Comparison of ENCODE assay signal across 13 cellular contexts in genomic region chr4:68662836-68663576, GRCh38. TPM values are rescaled to one million over a fixed set of nuclear protein-coding genes. Genes with fewer than 3 reads are reported as not detected.
DNase-seq lines count a peak whose midpoint lies in the region; ATAC-seq, FAIRE-seq and TF ChIP-seq lines count a peak whose summit lies in the region.
"Not testable (repeated sequence)": the region's sequence is repeated elsewhere in the genome, so short reads cannot be mapped to it uniquely, and the experiment has no call there.
"Had no signal": no experiment of that assay in that cellular context is flagged by ENCODE, and none has a peak within 500 bp of the region (broad histone marks: within the 10 kb centered on the region; RNA-seq: fewer than 3 reads in every experiment).

No MANE protein-coding gene starts in this region.

- not testable (repeated sequence) for H3K27ac ChIP-seq in H1 (ENCODE audit: low read depth, low read length)

- TF ChIP-seq CTCF in H1 (IDR thresholded peaks at IDR 0.05; ENCODE audit: control extremely low read depth in 1 of 3, insufficient read depth in 1 of 3, low read depth in 1 of 3, low read length in 3 of 3) = not testable (repeated sequence)

- H3K4me3 ChIP-seq in H1 (ENCODE audit: extremely low read depth in 1 of 4, insufficient read depth in 2 of 4, low read depth in 3 of 4, low read length in 4 of 4) = not testable (repeated sequence)

- H4K5ac ChIP-seq in H1 (ENCODE audit: insufficient read length, low read depth, low read length) = not testable (repeated sequence)

- H4K8ac ChIP-seq in H1 (ENCODE audit: extremely low read depth, insufficient read depth, low read length) = not testable (repeated sequence)

- not testable (repeated sequence) for TF ChIP-seq RAD21 in H1 (IDR thresholded peaks at IDR 0.05 in 1 of 2, conservative IDR thresholded peaks at IDR 0.05 in 1 of 2; ENCODE audit: low read depth in 2 of 2, low read length in 2 of 2)

- not testable (repeated sequence) for H2BK12ac ChIP-seq in H1 (ENCODE audit: low read depth, low read length)

- not testable (repeated sequence) for H2BK15ac ChIP-seq in H1 (ENCODE audit: low read length)

- H2AK5ac ChIP-seq in H1 (ENCODE audit: low read depth, low read length) = not testable (repeated sequence)

- not testable (repeated sequence) for H4K20me1 ChIP-seq in H1 (replicated peaks in 1 of 2; ENCODE audit: control insufficient read depth in 1 of 2, insufficient read depth in 2 of 2, low read length in 2 of 2)

- H3K23ac ChIP-seq in H1 (ENCODE audit: insufficient read length) = not testable (repeated sequence)

- CTCF ChIA-PET in H1 (lab: Charles Lee; ENCODE audit: partially characterized antibody) = not testable (repeated sequence)

- not testable (repeated sequence) for DNase-seq in RCC 7860 (ENCODE audit: low spot score); H1 (ENCODE audit: low read depth in 1 of 2, low spot score in 2 of 2)
- peak; percentile 2 for DNase-seq in renal cortical epithelial cell (ENCODE audit: low read depth)

- H3K9me3 ChIP-seq in H1 (ENCODE audit: insufficient read depth in 2 of 2, low read depth in 1 of 2, low read length in 1 of 2) = not testable (repeated sequence)

- not testable (repeated sequence) for H2BK120ac ChIP-seq in H1 (replicated peaks; ENCODE audit: low read depth, low read length)

- H3K14ac ChIP-seq in H1 (ENCODE audit: insufficient read length) = not testable (repeated sequence)

- H3K23me2 ChIP-seq in H1 (ENCODE audit: low read depth, low read length) = not testable (repeated sequence)

- not testable (repeated sequence) for H3K56ac ChIP-seq in H1 (replicated peaks; ENCODE audit: insufficient read length, low read depth, low read length)

- not testable (repeated sequence) for H3K4me2 ChIP-seq in H1 (ENCODE audit: insufficient read depth in 1 of 2, low read depth in 2 of 2, low read length in 2 of 2)

- FAIRE-seq in RCC 7860 (lab: Jason Lieb, UNC) = peak; percentile 42
- FAIRE-seq in H1 (lab: Jason Lieb, UNC) = peak; percentile 87

- not testable (repeated sequence) for H3K79me1 ChIP-seq in H1 (ENCODE audit: low read depth, low read length)

- H3K27me3 ChIP-seq in H1 (replicated peaks in 1 of 4; ENCODE audit: control insufficient read depth in 3 of 4, extremely low read depth in 1 of 4, insufficient read depth in 3 of 4, low read length in 3 of 4) = not testable (repeated sequence)

- not testable (repeated sequence) for H3K4me1 ChIP-seq in H1 (replicated peaks in 1 of 4; ENCODE audit: control insufficient read depth in 3 of 4, insufficient read depth in 4 of 4, low read length in 3 of 4)

- no CpG with 5 or more reads among the region's 1 CpG for WGBS in H1 (ENCODE audit: extremely low coverage in 1 of 2, insufficient coverage in 1 of 2, insufficient read length in 1 of 2, insufficient replicate concordance in 2 of 2, low coverage in 1 of 2, low lambda C conversion rate in 2 of 2, missing lambda C conversion rate in 1 of 2), 2 experiments

- ATAC-seq in GM18502 (IDR thresholded peaks at IDR 0.05; ENCODE audit: poor library complexity, unreplicated experiment) (peak; percentile 75), GM18909 (IDR thresholded peaks at IDR 0.05; ENCODE audit: poor library complexity, unreplicated experiment) (peak; percentile 41), GM21825 (IDR thresholded peaks at IDR 0.05; ENCODE audit: unreplicated experiment) (peak; percentile 65), HG02973 (IDR thresholded peaks at IDR 0.05; ENCODE audit: unreplicated experiment) (peak; percentile 44), HG03354 (IDR thresholded peaks at IDR 0.05; ENCODE audit: poor library complexity, severe bottlenecking, unreplicated experiment) (peak; percentile 66)

- POLR2A ChIA-PET in H1 (lab: Charles Lee; ENCODE audit: partially characterized antibody) = not testable (repeated sequence)

- not testable (repeated sequence) for H2BK20ac ChIP-seq in H1 (ENCODE audit: low read length)

- not testable (repeated sequence) for H3K9ac ChIP-seq in H1 (replicated peaks in 1 of 4; ENCODE audit: extremely low read depth in 1 of 4, low read depth in 3 of 4, low read length in 3 of 4)

- not testable (repeated sequence) for H3K36me3 ChIP-seq in H1 (ENCODE audit: control insufficient read depth in 2 of 4, insufficient read depth in 4 of 4, low read length in 3 of 4)

- H4K91ac ChIP-seq in H1 (replicated peaks; ENCODE audit: insufficient read length, low read length) = not testable (repeated sequence)

- TF ChIP-seq POLR2A in H1 (IDR thresholded peaks at IDR 0.05; ENCODE audit: control extremely low read depth in 1 of 2, low read depth in 2 of 2, low read length in 2 of 2) = not testable (repeated sequence)

- not testable (repeated sequence) for H3K18ac ChIP-seq in H1 (ENCODE audit: extremely low read depth, low read length)

- not testable (repeated sequence) for H3K79me2 ChIP-seq in H1 (ENCODE audit: control insufficient read depth in 1 of 2, insufficient read depth in 2 of 2, low read length in 2 of 2)

- H3K4ac ChIP-seq in H1 (replicated peaks; ENCODE audit: insufficient read length, low read depth, low read length) = not testable (repeated sequence)

- H2AFZ ChIP-seq in H1 (ENCODE audit: low read length) = not testable (repeated sequence)

- not testable (repeated sequence) for H2BK5ac ChIP-seq in H1 (ENCODE audit: low read depth, low read length)

- not testable (repeated sequence) for TF ChIP-seq EP300 in H1 (IDR thresholded peaks at IDR 0.05; ENCODE audit: borderline replicate concordance in 1 of 2, low read depth in 2 of 2, low read length in 2 of 2)

RNA-seq across cellular contexts. Expression of gene UGT2B15, which starts 7.4 kb away (rescaled TPM):
- not detected in 2 replicates for total RNA-seq in H1 (2021; fragmentation: NEBNext Ultra II Directional; extraction: Animal tissue kit (Norgen Biotek cat#: 25700))
- polyA plus RNA-seq in H1 (2011; rRNA removed) = not detected in 2 replicates
- not detected for polyA plus RNA-seq in H1 (2011; cell fraction: cytosol; rRNA removed)
- polyA plus RNA-seq in H1 (2011; cell fraction: nucleus; rRNA removed) = not detected
- polyA plus RNA-seq in H1 (2012, experiment 1 of 2) = not detected in 4 replicates
- polyA plus RNA-seq in H1 (2012, experiment 2 of 2) = not detected
- polyA plus RNA-seq in H1 (2013, experiment 1 of 2) = not detected
- polyA plus RNA-seq in H1 (2013, experiment 2 of 2) = not detected
- polyA minus RNA-seq in H1 (2011; rRNA and poly(A)+ RNA removed) = not detected in 2 replicates
- not detected for polyA minus RNA-seq in H1 (2011; cell fraction: cytosol; rRNA and poly(A)+ RNA removed)
- polyA minus RNA-seq in H1 (2011; cell fraction: nucleus; rRNA and poly(A)+ RNA removed) = not detected
- 0.10 TPM in 1 of 2 replicates, not detected in the other for total RNA-seq in renal cortical epithelial cell
- total RNA-seq: CD4-positive, alpha-beta T cell; GM23248; IMR-90; NCI-H460; PC-3 had no signal
- polyA plus RNA-seq: GM23248, IMR-90 had no signal
